Comparison of ENCODE assay signal across 20 cellular contexts in genomic region chr7:24521917-24522583, GRCh38.
"Had no signal": no experiment of that assay in that cellular context is flagged by ENCODE, and none has a peak within 500 bp of the region (broad histone marks: within the 10 kb centered on the region; RNA-seq: fewer than 3 reads in every experiment).

No MANE protein-coding gene starts in this region.

- H3K27me3 ChIP-seq: gastroesophageal sphincter, ovary had no signal

- H3K36me3 Mint-ChIP-seq: naive thymus-derived CD8-positive, alpha-beta T cell; type B pancreatic cell had no signal

- H3K27ac Mint-ChIP-seq: naive thymus-derived CD8-positive, alpha-beta T cell; progenitor cell of endocrine pancreas; type B pancreatic cell had no signal

- H3K27me3 Mint-ChIP-seq: type B pancreatic cell had no signal

- H3K36me3 ChIP-seq: esophagus squamous epithelium, gastroesophageal sphincter, ovary had no signal

- H3K4me1 ChIP-seq: esophagus squamous epithelium, gastroesophageal sphincter had no signal

- H3K9me3 ChIP-seq: esophagus squamous epithelium, gastroesophageal sphincter, mucosa of descending colon, ovary had no signal

- DNase-seq: cortex of kidney; dorsolateral prefrontal cortex; effector memory CD4-positive, alpha-beta T cell; esophagus squamous epithelium; foreskin fibroblast; glutamatergic neuron; mammary epithelial cell; mucosa of descending colon; naive thymus-derived CD8-positive, alpha-beta T cell; nucleus accumbens; ovary; right cardiac atrium; small intestine; stimulated activated CD4-positive, alpha-beta T cell treated with anti-CD3 and anti-CD28 coated beads, Interleukin-2, amount 100 ng/mL, for 48 hours; stimulated activated naive CD4-positive, alpha-beta T cell treated with Interleukin-2 at 50 U/mL for 16 hours had no signal

- H3K9me3 Mint-ChIP-seq: naive thymus-derived CD8-positive, alpha-beta T cell had no signal

- H3K27ac ChIP-seq: dorsolateral prefrontal cortex, esophagus squamous epithelium, gastroesophageal sphincter, ovary had no signal

- H3K4me3 ChIP-seq: dorsolateral prefrontal cortex, esophagus squamous epithelium, gastroesophageal sphincter, mucosa of descending colon, ovary had no signal

- FAIRE-seq: endometrium, small intestine, urothelium cell line had no signal

- H3K4me3 Mint-ChIP-seq: naive thymus-derived CD8-positive, alpha-beta T cell; type B pancreatic cell had no signal

- ATAC-seq: gastroesophageal sphincter; mucosa of descending colon; naive thymus-derived CD8-positive, alpha-beta T cell; right cardiac atrium had no signal

- H3K4me1 Mint-ChIP-seq: naive thymus-derived CD8-positive, alpha-beta T cell had no signal
